Comparison of ENCODE assay signal across 22 cellular contexts in the genomic region with DNA sequence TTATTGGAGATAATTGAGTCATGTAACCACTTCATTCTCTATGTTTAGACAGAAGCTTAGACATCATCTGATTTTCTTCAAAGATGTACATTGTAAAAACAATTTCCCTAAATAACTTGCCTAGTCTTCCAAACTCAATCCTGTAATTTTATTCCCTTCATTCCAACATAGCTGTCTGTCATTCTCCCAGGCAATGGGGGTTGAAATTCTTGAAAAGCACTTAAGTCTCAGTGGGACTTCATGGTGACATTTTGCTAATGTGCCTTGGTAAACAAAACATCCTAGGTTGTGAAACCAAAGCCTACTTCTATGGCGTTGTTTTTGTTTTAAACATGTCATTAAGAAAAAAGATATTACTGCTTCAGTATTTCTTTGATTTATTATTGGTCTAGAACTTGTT.
"Had no signal": no experiment of that assay in that cellular context is flagged by ENCODE, and none has a peak within 500 bp of the region (broad histone marks: within the 10 kb centered on the region; RNA-seq: fewer than 3 reads in every experiment).

No MANE protein-coding gene starts in this region.

- H3K9me3 Mint-ChIP-seq: stimulated activated effector memory CD8-positive, alpha-beta T cell treated with anti-CD3 and anti-CD28 coated beads, Interleukin-12 subunit alpha, Interleukin-12 subunit beta, amount 100 ng/mL, for 72 hours had no signal

- H3K4me3 ChIP-seq: dorsolateral prefrontal cortex, gastrocnemius medialis, lung, thoracic aorta, tibial nerve, upper lobe of left lung had no signal

- H3K27ac Mint-ChIP-seq: naive thymus-derived CD4-positive, alpha-beta T cell; progenitor cell of endocrine pancreas; stimulated activated effector memory CD8-positive, alpha-beta T cell treated with anti-CD3 and anti-CD28 coated beads, Interleukin-12 subunit alpha, Interleukin-12 subunit beta, amount 100 ng/mL, for 72 hours had no signal

- ATAC-seq: gastrocnemius medialis; left lobe of liver; naive thymus-derived CD4-positive, alpha-beta T cell; sciatic nerve; stimulated activated effector memory CD8-positive, alpha-beta T cell treated with anti-CD3 and anti-CD28 coated beads, Interleukin-12 subunit alpha, Interleukin-12 subunit beta, amount 100 ng/mL, for 72 hours; stimulated activated naive CD8-positive, alpha-beta T cell treated with anti-CD3 and anti-CD28 coated beads, Interleukin-15, Interleukin-2, amounts not matched to agents 100 U/mL and 50 U/mL, for 24 hours had no signal

- H3K9ac ChIP-seq: parathyroid adenoma had no signal

- H3K4me1 ChIP-seq: parathyroid adenoma, tibial nerve, upper lobe of left lung had no signal

- H3K4me3 Mint-ChIP-seq: naive thymus-derived CD4-positive, alpha-beta T cell; neural crest cell; stimulated activated effector memory CD8-positive, alpha-beta T cell treated with anti-CD3 and anti-CD28 coated beads, Interleukin-12 subunit alpha, Interleukin-12 subunit beta, amount 100 ng/mL, for 72 hours had no signal

- DNase-seq: dorsolateral prefrontal cortex; effector CD4-positive, alpha-beta T cell; foreskin fibroblast; gastrocnemius medialis; head of caudate nucleus; mesenchymal stem cell; midbrain; naive thymus-derived CD4-positive, alpha-beta T cell; stimulated activated CD4-positive, alpha-beta T cell treated with anti-CD3 and anti-CD28 coated beads, Interleukin-2, amount 100 ng/mL, for 24 hours; stimulated activated CD4-positive, alpha-beta T cell treated with anti-CD3 and anti-CD28 coated beads, Interleukin-4, amount 100 ng/mL, for 24 hours; stimulated activated naive CD8-positive, alpha-beta T cell treated with anti-CD3 and anti-CD28 coated beads, Interleukin-15, Interleukin-2, amounts not matched to agents 100 U/mL and 50 U/mL, for 24 hours; upper lobe of left lung had no signal

- H3K27ac ChIP-seq: dorsolateral prefrontal cortex, gastrocnemius medialis, neutrophil, parathyroid adenoma, thoracic aorta, tibial nerve, upper lobe of left lung had no signal

- H3K36me3 ChIP-seq: gastrocnemius medialis, neutrophil, thoracic aorta, tibial nerve, upper lobe of left lung had no signal

- H3K27me3 ChIP-seq: gastrocnemius medialis, neutrophil, upper lobe of left lung had no signal

- H3K4me1 Mint-ChIP-seq: naive thymus-derived CD4-positive, alpha-beta T cell; neural crest cell; stimulated activated effector memory CD8-positive, alpha-beta T cell treated with anti-CD3 and anti-CD28 coated beads, Interleukin-12 subunit alpha, Interleukin-12 subunit beta, amount 100 ng/mL, for 72 hours had no signal

- H2AFZ ChIP-seq: parathyroid adenoma had no signal

- H3K27me3 Mint-ChIP-seq: naive thymus-derived CD4-positive, alpha-beta T cell; progenitor cell of endocrine pancreas had no signal

- H3K79me2 ChIP-seq: parathyroid adenoma had no signal

- H3K9me3 ChIP-seq: gastrocnemius medialis, neutrophil, thoracic aorta, tibial nerve, upper lobe of left lung had no signal
